ENCODE assay signal across 26 cellular contexts in the genomic region with DNA sequence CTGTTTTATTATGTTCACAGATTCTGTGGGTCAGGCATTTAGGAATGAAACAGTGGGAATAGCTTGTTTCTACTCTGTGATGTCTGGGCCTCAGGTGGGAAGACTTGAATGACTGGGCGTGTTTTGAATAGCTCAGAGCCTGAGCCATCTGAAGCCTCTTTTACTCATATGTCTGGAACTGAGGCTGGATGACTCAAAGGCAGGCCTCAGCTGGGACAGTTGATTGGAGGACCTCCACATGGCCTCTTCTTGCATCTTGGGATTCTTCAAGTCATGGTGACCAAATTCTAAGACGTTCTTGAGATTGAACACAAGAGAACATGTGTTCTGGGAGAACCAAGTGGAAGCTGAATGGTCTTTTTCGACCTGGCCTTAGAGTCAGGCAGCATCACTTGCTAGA. TPM values are rescaled to one million over a fixed set of nuclear protein-coding genes. Genes with fewer than 3 reads are reported as not detected.
DNase-seq lines count a peak whose midpoint lies in the region; ATAC-seq, FAIRE-seq and TF ChIP-seq lines count a peak whose summit lies in the region.
"Had no signal": no experiment of that assay in that cellular context is flagged by ENCODE, and none has a peak within 500 bp of the region (broad histone marks: within the 10 kb centered on the region; RNA-seq: fewer than 3 reads in every experiment).

No MANE protein-coding gene starts in this region.

- TF ChIP-seq CTCF in AG04449 (IDR thresholded peaks at IDR 0.05; ENCODE audit: insufficient read depth, low read length, missing control alignments): no peak
- TF ChIP-seq CTCF in GM12878 (IDR thresholded peaks at IDR 0.05 in 2 of 3, conservative IDR thresholded peaks at IDR 0.05 in 1 of 3; ENCODE audit: control insufficient read depth in 2 of 3, extremely low read depth in 1 of 3, insufficient read depth in 1 of 3, low read depth in 3 of 3, low read length in 3 of 3): no peak
- no peak for TF ChIP-seq CTCF in foreskin keratinocyte (conservative IDR thresholded peaks at IDR 0.05)
- no peak for TF ChIP-seq CTCF in coronary artery (IDR thresholded peaks at IDR 0.05)
- no peak for TF ChIP-seq CTCF in colonic mucosa (IDR thresholded peaks at IDR 0.05)

- H3K36me3 Mint-ChIP-seq in activated CD4-positive, alpha-beta T cell treated with anti-CD3 and anti-CD28 coated beads for 36 hours (ENCODE audit: low read depth): no peaks in the 10 kb centered on the region
- H3K36me3 Mint-ChIP-seq: CD8-positive, alpha-beta memory T cell; WTC11 had no signal

- POLR2A ChIA-PET in AG04449 (lab: Yijun Ruan, JAX) (no interaction called here), GM12878 (lab: Charles Lee) (no interaction called here)
- POLR2A ChIA-PET in activated CD4-positive, alpha-beta T cell treated with anti-CD3 and anti-CD28 coated beads for 36 hours (lab: Charles Lee): no interaction called here

- in situ Hi-C loops in GM12878 (cut with MboI): no loop called here
- in situ Hi-C loops in G401 (cut with HindIII; ENCODE audit: low sequenced_read_pairs): no loop called here

- no peak overlapping the region for H2AFZ ChIP-seq in GM12878 (ENCODE audit: control insufficient read depth, low read depth, low read length)

- CTCF ChIA-PET in AG04449 (lab: Yijun Ruan, JAX): no interaction called here
- CTCF ChIA-PET in GM12878 (lab: Yijun Ruan, JAX): no interaction called here
- CTCF ChIA-PET in activated CD4-positive, alpha-beta T cell treated with anti-CD3 and anti-CD28 coated beads for 36 hours (lab: Charles Lee): no interaction called here

- H4K20me1 ChIP-seq in GM12878 (ENCODE audit: control insufficient read depth, insufficient read depth): no peaks in the 10 kb centered on the region

- SMC1A ChIA-PET in GM12878 (lab: Charles Lee; ENCODE audit: uncharacterized antibody, unreplicated experiment): no interaction called here

- no peak overlapping the region for H3K4me3 ChIP-seq in AG04449 (ENCODE audit: low read depth, low read length)
- H3K4me3 ChIP-seq in GM12878: no peak overlapping the region
- H3K4me3 ChIP-seq in coronary artery: no peak overlapping the region
- no peak overlapping the region for H3K4me3 ChIP-seq in colonic mucosa
- H3K4me3 ChIP-seq: cardiac muscle cell, mucosa of descending colon, right lobe of liver, SJSA1, upper lobe of left lung had no signal

- H3K27ac Mint-ChIP-seq in activated CD4-positive, alpha-beta T cell treated with anti-CD3 and anti-CD28 coated beads for 36 hours: no peak overlapping the region
- H3K27ac Mint-ChIP-seq: activated CD8-positive, alpha-beta T cell treated with anti-CD3 and anti-CD28 coated beads for 36 hours; activated naive CD4-positive, alpha-beta T cell treated with anti-CD3 and anti-CD28 coated beads, Interleukin-2, amount 50 U/mL, for 72 hours; CD8-positive, alpha-beta memory T cell; stimulated activated naive CD8-positive, alpha-beta T cell treated with anti-CD3 and anti-CD28 coated beads, Interleukin-15, Interleukin-2, amounts not matched to agents 100 ng/mL and 50 ng/mL, for 24 hours; WTC11 had no signal

- no peak for TF ChIP-seq EP300 in GM12878 (IDR thresholded peaks at IDR 0.05; ENCODE audit: borderline replicate concordance in 1 of 2, control insufficient read depth in 1 of 2, low read depth in 2 of 2, low read length in 2 of 2)

- H3K9me3 ChIP-seq in GM12878 (replicated peaks; ENCODE audit: control insufficient read depth, insufficient read depth, low read length): no peaks in the 10 kb centered on the region
- H3K9me3 ChIP-seq in colonic mucosa: no peaks in the 10 kb centered on the region
- H3K9me3 ChIP-seq: mucosa of descending colon, right lobe of liver, SJSA1, upper lobe of left lung had no signal

- no peak for TF ChIP-seq RAD21 in GM12878 (IDR thresholded peaks at IDR 0.05; ENCODE audit: insufficient read depth, low read depth, low read length)

- DNase-seq in AG04449 (ENCODE audit: low read depth, low spot score) (peak; percentile 31), HS-5 (ENCODE audit: low read depth) (peak; percentile 14), GM12878 (ENCODE audit: low read depth, low spot score) (no peak), foreskin keratinocyte (peak; percentile 76 to 89), coronary artery (ENCODE audit: low spot score) (no peak), G401 (ENCODE audit: low spot score) (no peak), colonic mucosa (no peak)
- no peak for DNase-seq in activated CD4-positive, alpha-beta T cell treated with anti-CD3 and anti-CD28 coated beads for 36 hours
- DNase-seq: activated CD8-positive, alpha-beta T cell treated with anti-CD3 and anti-CD28 coated beads for 36 hours; CD8-positive, alpha-beta memory T cell; DMS79 treated with DMSO at 0.1 percent for 48 hours; KG1; mucosa of descending colon; NCI-H1092 treated with DMSO at 0.1 percent for 48 hours; NCI-H2081; NCI-H526 treated with DMSO at 0.1 percent for 48 hours; right lobe of liver; stimulated activated CD4-positive, alpha-beta T cell treated with anti-CD3 and anti-CD28 coated beads, Interleukin-1b, Interleukin-23, amount 100 ng/mL, for 48 hours; upper lobe of left lung had no signal

- H3K9me3 Mint-ChIP-seq in activated CD4-positive, alpha-beta T cell treated with anti-CD3 and anti-CD28 coated beads for 36 hours (ENCODE audit: low read depth): no peaks in the 10 kb centered on the region
- H3K9me3 Mint-ChIP-seq: activated CD8-positive, alpha-beta T cell treated with anti-CD3 and anti-CD28 coated beads for 36 hours; activated naive CD4-positive, alpha-beta T cell treated with anti-CD3 and anti-CD28 coated beads, Interleukin-2, amount 50 U/mL, for 72 hours; stimulated activated naive CD8-positive, alpha-beta T cell treated with anti-CD3 and anti-CD28 coated beads, Interleukin-15, Interleukin-2, amounts not matched to agents 100 ng/mL and 50 ng/mL, for 24 hours; WTC11 had no signal

- peaks cover 11% of the 10 kb centered on the region for H3K27me3 Mint-ChIP-seq in activated CD4-positive, alpha-beta T cell treated with anti-CD3 and anti-CD28 coated beads for 36 hours

- H3K4me3 Mint-ChIP-seq in activated CD4-positive, alpha-beta T cell treated with anti-CD3 and anti-CD28 coated beads for 36 hours: no peak overlapping the region
- H3K4me3 Mint-ChIP-seq: activated CD8-positive, alpha-beta T cell treated with anti-CD3 and anti-CD28 coated beads for 36 hours; CD8-positive, alpha-beta memory T cell; stimulated activated naive CD8-positive, alpha-beta T cell treated with anti-CD3 and anti-CD28 coated beads, Interleukin-15, Interleukin-2, amounts not matched to agents 100 ng/mL and 50 ng/mL, for 24 hours; WTC11 had no signal

- H3K4me2 ChIP-seq in GM12878 (ENCODE audit: control insufficient read depth, insufficient read depth): no peak overlapping the region

- FAIRE-seq in GM12878 (lab: Jason Lieb, UNC): no peak

- whole genome bisulfite sequencing in GM12878 (ENCODE audit: insufficient coverage, insufficient replicate concordance, low lambda C conversion rate, missing lambda C conversion rate): 0% methylated on average over 3 of the region's 3 CpGs

- ATAC-seq in GM12878 (no peak), foreskin keratinocyte (peak; percentile 96)
- no peak for ATAC-seq in activated CD4-positive, alpha-beta T cell treated with anti-CD3 and anti-CD28 coated beads for 36 hours
- ATAC-seq: activated CD8-positive, alpha-beta T cell treated with anti-CD3 and anti-CD28 coated beads for 36 hours; activated naive CD4-positive, alpha-beta T cell treated with anti-CD3 and anti-CD28 coated beads, Interleukin-2, amount 50 U/mL, for 72 hours; left lobe of liver; mucosa of descending colon; right lobe of liver; WTC11 had no signal

- no TSS peak for BruUV-seq in GM12878 (replicated peaks; lab: Mats Ljungman, UMichigan)

- TF ChIP-seq POLR2A in GM12878 (IDR thresholded peaks at IDR 0.05; ENCODE audit: low read depth, low read length): no peak

- H3K27ac ChIP-seq in GM12878 (ENCODE audit: control insufficient read depth, insufficient read depth) (no peak overlapping the region), foreskin keratinocyte (no peak overlapping the region), coronary artery (no peak overlapping the region), colonic mucosa (no peak overlapping the region)
- H3K27ac ChIP-seq: cardiac muscle cell, right lobe of liver, SJSA1, upper lobe of left lung had no signal

- H3K4me1 ChIP-seq in GM12878 (ENCODE audit: control insufficient read depth, insufficient read depth, low read length) (no peaks in the 10 kb centered on the region), foreskin keratinocyte (no peaks in the 10 kb centered on the region), colonic mucosa (peaks cover 3% of the 10 kb centered on the region)
- H3K4me1 ChIP-seq: right lobe of liver, SJSA1, upper lobe of left lung had no signal

- H3K79me2 ChIP-seq in GM12878 (ENCODE audit: control insufficient read depth, insufficient read depth, low read length): no peaks in the 10 kb centered on the region

- intact Hi-C loops in GM12878 (cut with micrococcal nuclease; ENCODE audit: unreplicated experiment) (no loop called here), colonic mucosa (cut with DNase I) (no loop called here)
- intact Hi-C loops in activated CD4-positive, alpha-beta T cell treated with anti-CD3 and anti-CD28 coated beads for 36 hours (cut with DNase I, micrococcal nuclease): no loop called here

- H3K4me1 Mint-ChIP-seq in activated CD4-positive, alpha-beta T cell treated with anti-CD3 and anti-CD28 coated beads for 36 hours: no peaks in the 10 kb centered on the region
- H3K4me1 Mint-ChIP-seq: CD8-positive, alpha-beta memory T cell had no signal

- RAD21 ChIA-PET in GM12878 (lab: Charles Lee; ENCODE audit: unreplicated experiment): no interaction called here

- H3K9ac ChIP-seq in GM12878 (ENCODE audit: control insufficient read depth, insufficient read depth, low read length): no peak overlapping the region
- no peak overlapping the region for H3K9ac ChIP-seq in colonic mucosa (ENCODE audit: low read depth in 2 of 2, low read length in 2 of 2)

- H3K27me3 ChIP-seq in GM12878 (replicated peaks in 1 of 2; ENCODE audit: control insufficient read depth in 2 of 2, insufficient read depth in 2 of 2, low read length in 1 of 2) (no peaks in the 10 kb centered on the region), foreskin keratinocyte (no peaks in the 10 kb centered on the region), colonic mucosa (peaks cover 2% of the 10 kb centered on the region)
- H3K27me3 ChIP-seq: right lobe of liver, SJSA1, upper lobe of left lung had no signal

- no peaks in the 10 kb centered on the region for H3K36me3 ChIP-seq in GM12878 (ENCODE audit: control insufficient read depth in 2 of 2, insufficient read depth in 2 of 2, low read length in 1 of 2)
- H3K36me3 ChIP-seq in colonic mucosa: no peaks in the 10 kb centered on the region
- H3K36me3 ChIP-seq: cardiac muscle cell, right lobe of liver, SJSA1, upper lobe of left lung had no signal

RNA-seq across cellular contexts. Expression of gene TBX3, which starts 45.8 kb away (rescaled TPM):
- not detected in 2 replicates for total RNA-seq in GM12878 (2013; cell fraction: nucleolus; rRNA removed)
- total RNA-seq in GM12878 (2014; rRNA removed) (not detected in 2 replicates), GM12878 (2014; rRNA removed; fragmentation: Illumina TruSeq; extraction: Trizol) (not detected in 2 replicates), GM12878 (2021) (0.11 and 0.28 TPM in 2 replicates), foreskin keratinocyte (25.1 and 33.5 TPM in 2 replicates), colonic mucosa (1 to 10 TPM; 4.8 to 7.2 TPM)
- not detected for polyA plus RNA-seq in GM12878 (2011; ENCODE audit: low read depth)
- polyA plus RNA-seq in GM12878 (2011; rRNA removed) (0.01 and 0.08 TPM in 2 replicates), GM12878 (2014; fragmentation: Illumina TruSeq; extraction: Trizol) (not detected in 2 replicates), GM12878 (2014; fragmentation: Nextera tagmentation; extraction: Ambion mirVana) (not detected), GM12878 (2014; rRNA removed) (not detected in 2 replicates), GM12878 (2016; fragmentation: Nextera tagmentation; extraction: Ambion mirVana) (under 1 TPM in 1 of 2 experiments, not detected in 1; 0.04 TPM), foreskin keratinocyte (10.3 and 11.9 TPM in 2 replicates)
- polyA plus RNA-seq in GM12878 (2011; cell fraction: cytosol; rRNA removed): 0.07 TPM in 1 of 2 replicates, not detected in the other
- polyA plus RNA-seq in GM12878 (2011; cell fraction: nucleus; rRNA removed): 0.06 and 0.18 TPM in 2 replicates
- polyA plus RNA-seq in GM12878 (2012): not detected in 2 replicates
- not detected in 2 replicates for polyA minus RNA-seq in GM12878 (2011; rRNA and poly(A)+ RNA removed)
- polyA minus RNA-seq in GM12878 (2011; cell fraction: cytosol; rRNA and poly(A)+ RNA removed): 0.27 and 0.42 TPM in 2 replicates
- 0.12 and 0.86 TPM in 2 replicates for polyA minus RNA-seq in GM12878 (2011; cell fraction: nucleus; rRNA and poly(A)+ RNA removed)
- not detected for total RNA-seq in activated CD4-positive, alpha-beta T cell treated with anti-CD3 and anti-CD28 coated beads for 36 hours
- total RNA-seq in G401 (2014; rRNA removed; shearing (Covaris generic)): not detected in 2 replicates
- total RNA-seq: activated CD8-positive, alpha-beta T cell treated with anti-CD3 and anti-CD28 coated beads for 36 hours; activated naive CD4-positive, alpha-beta T cell treated with anti-CD3 and anti-CD28 coated beads, Interleukin-2, amount 50 U/mL, for 72 hours; CD8-positive, alpha-beta memory T cell; T-helper 2 cell treated with Interferon-gamma antibody and Interleukin-4, amounts not matched to agents 100 ng/mL and 5 ng/mL, for 36 hours had no signal
- polyA plus RNA-seq: CD8-positive, alpha-beta memory T cell had no signal

Comparison
In these comparisons a context has a peak if more than half of its experiments do, and no peak if none do; other contexts are left out.
1. DNase-seq: peak in AG04449 (single experiment), HS-5 (single experiment) and foreskin keratinocyte (2 of 2); none in GM12878 (single experiment), activated CD4-positive, alpha-beta T cell treated with anti-CD3 and anti-CD28 coated beads for 36 hours (single experiment), coronary artery (single experiment), G401 (single experiment) and colonic mucosa (single experiment).